Comparison of ENCODE assay signal across 14 cellular contexts in the genomic region with DNA sequence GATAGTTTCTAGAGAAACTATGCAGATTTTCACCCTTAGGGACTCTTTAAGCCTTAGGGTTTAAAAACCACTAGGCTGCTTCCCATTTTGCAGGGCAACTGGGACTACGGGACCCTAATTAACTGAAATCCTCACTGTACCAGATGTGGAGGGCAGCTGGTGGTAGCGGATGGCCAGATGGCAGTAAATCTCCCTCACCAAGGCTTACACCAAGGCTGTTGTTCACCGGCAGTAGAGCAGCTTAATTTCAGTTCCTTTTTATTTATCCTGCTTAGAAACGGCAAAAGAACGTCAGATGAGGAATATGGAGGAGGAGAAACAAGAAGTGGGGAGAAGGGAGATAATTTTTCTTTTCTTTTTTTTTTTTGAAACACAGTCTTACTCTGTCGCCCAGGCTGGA. TPM values are rescaled to one million over a fixed set of nuclear protein-coding genes. Genes with fewer than 3 reads are reported as not detected.
A peak's percentile ranks its signal among the peaks of the same experiment; 100 is the strongest.
DNase-seq lines count a peak whose midpoint lies in the region; ATAC-seq, FAIRE-seq and TF ChIP-seq lines count a peak whose summit lies in the region.
"Had no signal": no experiment of that assay in that cellular context is flagged by ENCODE, and none has a peak within 500 bp of the region (broad histone marks: within the 10 kb centered on the region; RNA-seq: fewer than 3 reads in every experiment).

No MANE protein-coding gene starts in this region.

- H3K9me1 ChIP-seq in K562 (ENCODE audit: control insufficient read depth, insufficient read depth, low read length): no peaks in the 10 kb centered on the region

- peaks cover 8 to 9% of the 10 kb centered on the region in 2 experiments; a peak in 4 of 5 replicates for H3K4me1 ChIP-seq in K562 (replicated peaks in 1 of 2; ENCODE audit: control insufficient read depth in 2 of 2, insufficient read depth in 2 of 2, low read length in 2 of 2)
- H3K4me1 ChIP-seq in skeletal muscle satellite cell (ENCODE audit: control insufficient read depth, insufficient read depth, low read length): peaks cover 4% of the 10 kb centered on the region
- H3K4me1 ChIP-seq: ascending aorta had no signal

- H3K4me2 ChIP-seq in K562 (ENCODE audit: insufficient read depth, low read length) (no peak overlapping the region), skeletal muscle satellite cell (ENCODE audit: low read length) (peak overlapping the region; percentile 24)
- H3K4me2 ChIP-seq: GM23338 had no signal

- no peak overlapping the region for H3K27ac ChIP-seq in K562 (ENCODE audit: extremely low read depth, low read depth, low read length)
- H3K27ac ChIP-seq: gastroesophageal sphincter had no signal

- H2AFZ ChIP-seq in K562 (ENCODE audit: low read depth, low read length): no peak overlapping the region
- H2AFZ ChIP-seq: GM23338 had no signal

- peak; percentile 82 for FAIRE-seq in GM18507 (lab: Jason Lieb, UNC)
- FAIRE-seq in K562 (lab: Jason Lieb, UNC): no peak
- no peak for FAIRE-seq in H54 (lab: Jason Lieb, UNC)

- no peaks in the 10 kb centered on the region for H3K79me2 ChIP-seq in K562 (ENCODE audit: control insufficient read depth, insufficient read depth, low read length)

- in situ Hi-C loops in K562 (cut with MboI): no loop called here

- intact Hi-C loops in K562 (cut with micrococcal nuclease): no loop called here

- 11% methylated on average over 5 of the region's 6 CpGs for WGBS in K562 (ENCODE audit: insufficient coverage, low coverage, missing lambda C conversion rate)

- POLR2A ChIA-PET in K562 (lab: Yijun Ruan, JAX): interaction anchor here (0.8 to 0.9 kb wide), 2 partner anchors 17 to 26 kb away, joined by 3 to 5 read pairs; no protein-coding TSS in a partner anchor

- no peak for TF ChIP-seq RAD21 in K562 (CRISPR knock-in tag; conservative IDR thresholded peaks at IDR 0.05 in 1 of 2, IDR thresholded peaks at IDR 0.05 in 1 of 2)

- H3K9me3 ChIP-seq in K562 (replicated peaks; ENCODE audit: control insufficient read depth, insufficient read depth, low read depth, low read length) (no peaks in the 10 kb centered on the region), skeletal muscle satellite cell (replicated peaks; ENCODE audit: low read length) (no peaks in the 10 kb centered on the region)
- H3K9me3 ChIP-seq: ascending aorta, gastroesophageal sphincter had no signal

- BruUV-seq in K562 (replicated peaks; lab: Mats Ljungman, UMichigan): no TSS peak

- no peak for TF ChIP-seq CTCF in K562 (IDR thresholded peaks at IDR 0.05 in 2 of 3, conservative IDR thresholded peaks at IDR 0.05 in 1 of 3; ENCODE audit: insufficient read depth in 2 of 3, low read depth in 1 of 3, low read length in 3 of 3)

- ATAC-seq in K562: no peak
- ATAC-seq in GM18873 (IDR thresholded peaks at IDR 0.05; ENCODE audit: low FRiP score, unreplicated experiment): no peak
- ATAC-seq: activated CD4-positive, CD25-positive, alpha-beta regulatory T cell treated with anti-CD3 and anti-CD28 coated beads, Interleukin-2, amount 50 U/mL, for 24 hours; activated T-cell treated with anti-CD3 and anti-CD28 coated beads, Interleukin-2, amount 50 U/mL, for 4 hours; CD8-positive, alpha-beta T cell; gastroesophageal sphincter; GM23338 had no signal

- TF ChIP-seq EP300 in K562 (IDR thresholded peaks at IDR 0.05; ENCODE audit: low read length): no peak

- H3K27me3 ChIP-seq in K562 (ENCODE audit: control insufficient read depth in 2 of 2, insufficient read depth in 2 of 2, low read length in 2 of 2): peaks cover 10 to 13% of the 10 kb centered on the region in 2 experiments; a peak in 4 of 5 replicates
- H3K27me3 ChIP-seq in skeletal muscle satellite cell (ENCODE audit: control insufficient read depth, insufficient read depth, low read length): no peaks in the 10 kb centered on the region
- H3K27me3 ChIP-seq: ascending aorta, gastroesophageal sphincter had no signal

- peak overlapping the region in 1 of 2 experiments; percentile 53; a peak in 1 of 4 replicates for H3K9ac ChIP-seq in K562 (ENCODE audit: insufficient read depth in 1 of 2, low read depth in 2 of 2, low read length in 2 of 2)
- H3K9ac ChIP-seq in skeletal muscle satellite cell (ENCODE audit: low read depth, low read length): no peak overlapping the region

- H3K36me3 ChIP-seq in K562 (ENCODE audit: control insufficient read depth, insufficient read depth, low read length) (no peaks in the 10 kb centered on the region), skeletal muscle satellite cell (ENCODE audit: insufficient read depth, low read length) (peaks cover 5% of the 10 kb centered on the region)

- DNase-seq in GM18507 (ENCODE audit: extremely low spot score, insufficient read length, low read depth) (no peak), NCI-H69 (lab: John Stamatoyannopoulos, UW) (peak; percentile 81), K562 (ENCODE audit: extremely low read depth in 1 of 4, low spot score in 3 of 4) (no peak), H54 (ENCODE audit: insufficient read length, low spot score) (no peak), NK-92 (lab: John Stamatoyannopoulos, UW; ENCODE audit: unreplicated experiment) (no peak)
- DNase-seq: activated T-cell treated with anti-CD3 and anti-CD28 coated beads, Interleukin-2, amount 50 U/mL, for 4 hours; CD8-positive, alpha-beta T cell; effector CD4-positive, alpha-beta T cell had no signal

- CTCF ChIA-PET in K562 (lab: Yijun Ruan, JAX; ENCODE audit: low intra/inter-chr PET ratio): no interaction called here

- TF ChIP-seq POLR2A in K562 (conservative IDR thresholded peaks at IDR 0.05): no peak
- TF ChIP-seq POLR2A in H54 (IDR thresholded peaks at IDR 0.05; ENCODE audit: low read depth, low read length): no peak

- H4K20me1 ChIP-seq in K562 (replicated peaks; ENCODE audit: control insufficient read depth, insufficient read depth, low read length): peaks cover 19% of the 10 kb centered on the region

- H3K4me3 ChIP-seq in K562: no peak overlapping the region
- no peak overlapping the region for H3K4me3 ChIP-seq in skeletal muscle satellite cell (ENCODE audit: low read length)
- H3K4me3 ChIP-seq: ascending aorta, gastroesophageal sphincter, GM23338 had no signal

RNA-seq across cellular contexts. Expression of gene ABHD15, which starts 6.5 kb away (rescaled TPM):
- total RNA-seq in K562 (2011; cell fraction: chromatin; rRNA removed; ENCODE audit: low replicate concordance): 4.0 and 8.2 TPM in 2 replicates
- 6.7 and 7.8 TPM in 2 replicates for total RNA-seq in K562 (2011; cell fraction: nucleolus; rRNA removed)
- 4.4 and 5.1 TPM in 2 replicates for total RNA-seq in K562 (2011; cell fraction: nucleoplasm; rRNA removed)
- total RNA-seq in K562 (2014; rRNA removed): 2.4 and 3.1 TPM in 2 replicates
- total RNA-seq in K562 (2014; rRNA removed; fragmentation: Illumina TruSeq; extraction: Trizol): 2.0 and 2.2 TPM in 2 replicates
- 3.8 and 4.2 TPM in 2 replicates for total RNA-seq in K562 (2015; rRNA removed; fragmentation: Illumina TruSeq; extraction: Trizol)
- 4.0 and 4.2 TPM in 2 replicates for total RNA-seq in K562 (2021)
- polyA plus RNA-seq in K562 (2011; rRNA removed): 0.85 and 1.8 TPM in 2 replicates
- polyA plus RNA-seq in K562 (2011; cell fraction: cytosol; rRNA removed): 0.83 and 3.0 TPM in 2 replicates
- 1.4 and 2.9 TPM in 2 replicates for polyA plus RNA-seq in K562 (2011; cell fraction: nucleus; rRNA removed)
- polyA plus RNA-seq in K562 (2012): 3.2 and 5.4 TPM in 2 replicates
- polyA plus RNA-seq in K562 (2014; fragmentation: Illumina TruSeq; extraction: Trizol): 2.4 and 2.5 TPM in 2 replicates
- under 1 TPM; 0.85 to 0.97 TPM for polyA plus RNA-seq in K562 (2014; fragmentation: Nextera tagmentation; extraction: Ambion mirVana)
- polyA plus RNA-seq in K562 (2014; rRNA removed): 2.1 and 2.9 TPM in 2 replicates
- 1.6 and 3.6 TPM in 2 replicates for polyA minus RNA-seq in K562 (2011; rRNA and poly(A)+ RNA removed)
- 1.5 and 2.9 TPM in 2 replicates for polyA minus RNA-seq in K562 (2011; cell fraction: cytosol; rRNA and poly(A)+ RNA removed)
- polyA minus RNA-seq in K562 (2011; cell fraction: nucleus; rRNA and poly(A)+ RNA removed): 1.7 and 2.8 TPM in 2 replicates
- 6.6 and 7.9 TPM in 2 replicates for total RNA-seq in skeletal muscle satellite cell (2012; rRNA removed)

RNA-seq across cellular contexts. Expression of gene TP53I13, which starts 8.2 kb away (rescaled TPM):
- total RNA-seq in K562 (2011; cell fraction: chromatin; rRNA removed; ENCODE audit: low replicate concordance): 13.5 and 50.0 TPM in 2 replicates
- 63.0 and 73.5 TPM in 2 replicates for total RNA-seq in K562 (2011; cell fraction: nucleolus; rRNA removed)
- total RNA-seq in K562 (2011; cell fraction: nucleoplasm; rRNA removed): 36.1 and 46.0 TPM in 2 replicates
- total RNA-seq in K562 (2014; rRNA removed) (25.2 and 27.6 TPM in 2 replicates), K562 (2014; rRNA removed; fragmentation: Illumina TruSeq; extraction: Trizol) (1.8 and 3.3 TPM in 2 replicates), K562 (2015; rRNA removed; fragmentation: Illumina TruSeq; extraction: Trizol) (13.0 and 13.9 TPM in 2 replicates), K562 (2021) (24.5 and 28.3 TPM in 2 replicates)
- polyA plus RNA-seq in K562 (2011; rRNA removed) (9.1 and 10.3 TPM in 2 replicates), K562 (2014; fragmentation: Illumina TruSeq; extraction: Trizol) (4.7 and 13.5 TPM in 2 replicates), K562 (2014; fragmentation: Nextera tagmentation; extraction: Ambion mirVana) (under 1 TPM; 0.08 to 0.13 TPM), K562 (2014; rRNA removed) (23.8 and 27.2 TPM in 2 replicates)
- polyA plus RNA-seq in K562 (2011; cell fraction: cytosol; rRNA removed): 9.9 and 48.3 TPM in 2 replicates
- 48.7 and 101 TPM in 2 replicates for polyA plus RNA-seq in K562 (2011; cell fraction: nucleus; rRNA removed)
- 16.9 and 38.4 TPM in 2 replicates for polyA plus RNA-seq in K562 (2012)
- 1.5 and 4.3 TPM in 2 replicates for polyA minus RNA-seq in K562 (2011; rRNA and poly(A)+ RNA removed)
- 16.0 and 22.0 TPM in 2 replicates for polyA minus RNA-seq in K562 (2011; cell fraction: cytosol; rRNA and poly(A)+ RNA removed)
- 17.6 and 17.8 TPM in 2 replicates for polyA minus RNA-seq in K562 (2011; cell fraction: nucleus; rRNA and poly(A)+ RNA removed)
- total RNA-seq in skeletal muscle satellite cell (2012; rRNA removed): 37.5 and 51.8 TPM in 2 replicates

RNA-seq across cellular contexts. Expression of gene GIT1, which starts 29.1 kb away (rescaled TPM):
- total RNA-seq in K562 (2011; cell fraction: chromatin; rRNA removed; ENCODE audit: low replicate concordance): 26.1 and 92.6 TPM in 2 replicates
- total RNA-seq in K562 (2011; cell fraction: nucleolus; rRNA removed): 53.0 and 61.9 TPM in 2 replicates
- total RNA-seq in K562 (2011; cell fraction: nucleoplasm; rRNA removed): 24.8 and 33.5 TPM in 2 replicates
- 22.6 and 27.5 TPM in 2 replicates for total RNA-seq in K562 (2014; rRNA removed)
- 7.2 and 11.4 TPM in 2 replicates for total RNA-seq in K562 (2014; rRNA removed; fragmentation: Illumina TruSeq; extraction: Trizol)
- total RNA-seq in K562 (2015; rRNA removed; fragmentation: Illumina TruSeq; extraction: Trizol): 17.1 and 17.3 TPM in 2 replicates
- total RNA-seq in K562 (2021): 31.3 and 35.3 TPM in 2 replicates
- 15.9 and 16.5 TPM in 2 replicates for polyA plus RNA-seq in K562 (2011; rRNA removed)
- 12.4 and 42.3 TPM in 2 replicates for polyA plus RNA-seq in K562 (2011; cell fraction: cytosol; rRNA removed)
- polyA plus RNA-seq in K562 (2011; cell fraction: nucleus; rRNA removed): 30.8 and 82.9 TPM in 2 replicates
- polyA plus RNA-seq in K562 (2012): 22.2 and 29.8 TPM in 2 replicates
- 29.9 and 31.2 TPM in 2 replicates for polyA plus RNA-seq in K562 (2014; fragmentation: Illumina TruSeq; extraction: Trizol)
- polyA plus RNA-seq in K562 (2014; fragmentation: Nextera tagmentation; extraction: Ambion mirVana): under 1 TPM; 0.35 to 0.38 TPM
- polyA plus RNA-seq in K562 (2014; rRNA removed): 21.4 and 21.6 TPM in 2 replicates
- polyA minus RNA-seq in K562 (2011; rRNA and poly(A)+ RNA removed): 7.8 and 14.8 TPM in 2 replicates
- polyA minus RNA-seq in K562 (2011; cell fraction: cytosol; rRNA and poly(A)+ RNA removed): 22.0 and 24.6 TPM in 2 replicates
- polyA minus RNA-seq in K562 (2011; cell fraction: nucleus; rRNA and poly(A)+ RNA removed): 21.4 and 31.9 TPM in 2 replicates
- 23.6 and 33.2 TPM in 2 replicates for total RNA-seq in skeletal muscle satellite cell (2012; rRNA removed)

RNA-seq across cellular contexts. Expression of gene ANKRD13B, which starts 32.6 kb away (rescaled TPM):
- 17.2 and 53.9 TPM in 2 replicates for total RNA-seq in K562 (2011; cell fraction: chromatin; rRNA removed; ENCODE audit: low replicate concordance)
- 37.9 and 41.4 TPM in 2 replicates for total RNA-seq in K562 (2011; cell fraction: nucleolus; rRNA removed)
- 20.8 and 22.1 TPM in 2 replicates for total RNA-seq in K562 (2011; cell fraction: nucleoplasm; rRNA removed)
- total RNA-seq in K562 (2014; rRNA removed) (15.8 and 17.1 TPM in 2 replicates), K562 (2014; rRNA removed; fragmentation: Illumina TruSeq; extraction: Trizol) (2.5 and 3.5 TPM in 2 replicates), K562 (2015; rRNA removed; fragmentation: Illumina TruSeq; extraction: Trizol) (4.3 and 5.0 TPM in 2 replicates), K562 (2021) (22.3 and 28.1 TPM in 2 replicates)
- polyA plus RNA-seq in K562 (2011; rRNA removed) (4.6 and 6.5 TPM in 2 replicates), K562 (2014; fragmentation: Illumina TruSeq; extraction: Trizol) (10.3 and 11.7 TPM in 2 replicates), K562 (2014; fragmentation: Nextera tagmentation; extraction: Ambion mirVana) (under 1 TPM; 0.15 to 0.59 TPM), K562 (2014; rRNA removed) (14.2 and 15.6 TPM in 2 replicates)
- polyA plus RNA-seq in K562 (2011; cell fraction: cytosol; rRNA removed): 3.9 and 14.6 TPM in 2 replicates
- 28.4 and 73.6 TPM in 2 replicates for polyA plus RNA-seq in K562 (2011; cell fraction: nucleus; rRNA removed)
- 9.4 and 11.3 TPM in 2 replicates for polyA plus RNA-seq in K562 (2012)
- 2.5 and 3.7 TPM in 2 replicates for polyA minus RNA-seq in K562 (2011; rRNA and poly(A)+ RNA removed)
- polyA minus RNA-seq in K562 (2011; cell fraction: cytosol; rRNA and poly(A)+ RNA removed): 8.7 and 9.4 TPM in 2 replicates
- 11.3 and 11.8 TPM in 2 replicates for polyA minus RNA-seq in K562 (2011; cell fraction: nucleus; rRNA and poly(A)+ RNA removed)
- 7.4 and 11.9 TPM in 2 replicates for total RNA-seq in skeletal muscle satellite cell (2012; rRNA removed)
